1 cellular context compared by ENCODE assay signal in the genomic region with DNA sequence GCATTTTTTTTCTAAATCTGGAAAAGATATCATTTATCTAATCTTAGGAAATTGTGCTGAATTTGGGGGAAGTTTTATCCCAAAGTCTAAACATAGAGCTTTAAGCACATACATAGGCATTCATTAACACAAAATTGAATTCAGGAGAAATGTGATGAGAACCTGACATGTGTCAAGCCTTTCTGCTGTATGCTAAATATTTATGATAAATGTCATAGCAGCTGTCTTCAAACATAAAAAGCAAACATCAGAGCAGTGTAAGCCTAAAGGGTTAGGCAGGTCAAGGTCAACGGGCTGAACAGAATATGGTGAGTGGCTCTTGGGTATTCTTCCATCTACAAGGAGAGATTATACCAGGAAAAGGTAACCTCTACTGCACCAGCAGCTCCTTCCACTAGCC.
TF ChIP-seq lines count a peak whose summit lies in the region.

No MANE protein-coding gene starts in this region.

TF ChIP-seq in endothelial cell of umbilical vein, 7 proteins besides CTCF, POLR2A, EP300 and RAD21:
- TF ChIP-seq, protein P1, sequence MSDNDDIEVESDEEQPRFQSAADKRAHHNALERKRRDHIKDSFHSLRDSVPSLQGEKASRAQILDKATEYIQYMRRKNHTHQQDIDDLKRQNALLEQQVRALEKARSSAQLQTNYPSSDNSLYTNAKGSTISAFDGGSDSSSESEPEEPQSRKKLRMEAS (IDR thresholded peaks at IDR 0.05; ENCODE audit: insufficient read depth, insufficient read length): no peak
- TF ChIP-seq JUN (IDR thresholded peaks at IDR 0.05; ENCODE audit: borderline replicate concordance, insufficient read depth, insufficient read length, low read depth) (no peak), GATA2 (IDR thresholded peaks at IDR 0.05; ENCODE audit: insufficient read depth, insufficient read length, low read depth, low read length) (no peak), POLR2AphosphoS5 (IDR thresholded peaks at IDR 0.05; ENCODE audit: insufficient read depth, low read depth, low read length) (no peak), MYC (IDR thresholded peaks at IDR 0.05; ENCODE audit: low read depth, low read length) (no peak), EZH2 (IDR thresholded peaks at IDR 0.05; ENCODE audit: borderline replicate concordance, low read depth, low read length, severe bottlenecking) (no peak), FOS (IDR thresholded peaks at IDR 0.05; ENCODE audit: borderline replicate concordance, insufficient read depth, low read length) (no peak)
TF ChIP-seq in endothelial cell of umbilical vein: peak in this region for 0.
